Comparison of ENCODE assay signal across 9 cellular contexts in the genomic region with DNA sequence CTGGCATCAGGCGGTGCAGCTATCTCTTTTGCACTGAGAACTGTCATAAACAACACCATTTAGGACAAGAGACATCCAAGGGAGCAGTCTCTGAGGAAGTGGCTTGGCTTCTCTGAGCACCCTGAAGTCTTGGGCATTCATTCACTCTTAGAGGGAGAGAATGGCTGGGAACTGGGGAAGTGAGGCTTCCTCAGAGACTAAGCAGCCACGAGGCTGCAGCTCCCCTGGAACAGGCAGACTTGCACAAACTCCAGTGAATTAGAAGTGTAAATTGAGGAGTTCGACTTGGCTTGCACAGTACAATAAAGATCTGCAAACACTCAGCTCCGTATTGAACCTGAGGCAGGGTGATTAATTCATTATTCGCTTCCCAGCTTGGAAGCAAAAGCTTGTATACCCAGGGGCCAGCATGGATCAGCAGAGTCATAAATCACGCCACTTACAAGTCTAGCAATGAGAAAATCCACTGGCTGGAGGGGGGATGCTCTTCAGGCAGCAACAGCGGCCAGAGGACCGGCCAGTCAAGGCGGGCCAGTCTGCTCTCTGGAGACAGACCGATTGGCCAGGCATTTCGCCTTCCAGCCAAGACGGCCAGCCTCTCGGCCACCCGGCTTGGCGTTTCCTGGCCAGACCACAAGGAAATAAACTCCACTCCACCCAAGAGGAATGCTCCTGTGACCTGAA.
DNase-seq lines count a peak whose midpoint lies in the region; ATAC-seq, FAIRE-seq and TF ChIP-seq lines count a peak whose summit lies in the region.
"Had no signal": no experiment of that assay in that cellular context is flagged by ENCODE, and none has a peak within 500 bp of the region (broad histone marks: within the 10 kb centered on the region; RNA-seq: fewer than 3 reads in every experiment).

No MANE protein-coding gene starts in this region.

- no peak for FAIRE-seq in GM19239 (lab: Jason Lieb, UNC)

- H2BK120ac ChIP-seq in mesenchymal stem cell (ENCODE audit: low read depth, low read length): no peak overlapping the region

- H3K4me1 ChIP-seq in colonic mucosa (no peaks in the 10 kb centered on the region), mesenchymal stem cell (ENCODE audit: control insufficient read depth, insufficient read depth, low read depth, low read length) (peaks cover 2% of the 10 kb centered on the region), tibial nerve (peaks cover 0 to 17% (median 0%) of the 10 kb centered on the region in 4 donors)

- H3K27me3 ChIP-seq in colonic mucosa: no peaks in the 10 kb centered on the region
- H3K27me3 ChIP-seq in mesenchymal stem cell (ENCODE audit: control insufficient read depth in 1 of 2, insufficient read depth in 1 of 2, low read length in 2 of 2): peaks cover 7 to 41% of the 10 kb centered on the region in 2 experiments
- no peaks in the 10 kb centered on the region for H3K27me3 ChIP-seq in tibial nerve

- peak overlapping the region; percentile 81 to 85 for H2BK12ac ChIP-seq in mesenchymal stem cell (ENCODE audit: low read length in 2 of 2)

- TF ChIP-seq EP300 in tibial nerve (IDR thresholded peaks at IDR 0.05): peak in 1 of 2 donors; percentile 32

- H3K4me3 ChIP-seq in colonic mucosa: no peak overlapping the region
- peak overlapping the region in 1 of 2 experiments; percentile 17 for H3K4me3 ChIP-seq in mesenchymal stem cell (ENCODE audit: insufficient read depth in 1 of 2, low read depth in 1 of 2, low read length in 2 of 2)
- no peak overlapping the region for H3K4me3 ChIP-seq in tibial nerve

- WGBS in mesenchymal stem cell: 36% methylated on average over 15 of the region's 15 CpGs
- 21 to 37% methylated on average over 15 of the region's 15 CpGs for whole genome bisulfite sequencing in tibial nerve, 2 donors

- TF ChIP-seq POLR2A in tibial nerve (IDR thresholded peaks at IDR 0.05): no peak

- H3K4me2 ChIP-seq in mesenchymal stem cell (ENCODE audit: low read length, poor library complexity, severe bottlenecking): no peak overlapping the region

- no peak overlapping the region for H3K23ac ChIP-seq in mesenchymal stem cell (ENCODE audit: low read length in 2 of 2)

- intact Hi-C loops in colonic mucosa (cut with DNase I): no loop called here

- H3K18ac ChIP-seq in mesenchymal stem cell (ENCODE audit: low read depth in 1 of 2, low read length in 2 of 2): peak overlapping the region; percentile 49 to 90

- no peak overlapping the region for H2BK5ac ChIP-seq in mesenchymal stem cell (ENCODE audit: low read depth, low read length, poor library complexity, severe bottlenecking)

- H2BK15ac ChIP-seq in mesenchymal stem cell (ENCODE audit: low read depth, poor library complexity, severe bottlenecking): no peak overlapping the region

- no peak overlapping the region for H3K9ac ChIP-seq in colonic mucosa (ENCODE audit: low read depth in 2 of 2, low read length in 2 of 2)
- H3K9ac ChIP-seq in mesenchymal stem cell (ENCODE audit: low read length): no peak overlapping the region

- H3K36me3 ChIP-seq in colonic mucosa: no peaks in the 10 kb centered on the region
- H3K36me3 ChIP-seq in mesenchymal stem cell (ENCODE audit: control insufficient read depth in 1 of 2, insufficient read depth in 2 of 2, low read depth in 1 of 2, low read length in 2 of 2): no peaks in the 10 kb centered on the region
- no peaks in the 10 kb centered on the region for H3K36me3 ChIP-seq in tibial nerve

- H2AK5ac ChIP-seq in mesenchymal stem cell (ENCODE audit: low read length, severe bottlenecking): no peak overlapping the region

- H3K4ac ChIP-seq in mesenchymal stem cell (ENCODE audit: low read depth in 1 of 2, low read length in 2 of 2): peak overlapping the region in 1 of 2 experiments; percentile 54

- H4K8ac ChIP-seq in mesenchymal stem cell (ENCODE audit: low read length): no peak overlapping the region

- no peak overlapping the region for H2AFZ ChIP-seq in mesenchymal stem cell (ENCODE audit: low read depth, low read length)

- H4K91ac ChIP-seq in mesenchymal stem cell (ENCODE audit: low read length): peak overlapping the region; percentile 3

- DNase-seq in HT-29 (ENCODE audit: low spot score): peak; percentile 25
- peak; percentile 37 for DNase-seq in colonic mucosa
- DNase-seq in mesenchymal stem cell: peak; percentile 92
- DNase-seq in tibial nerve (ENCODE audit: low spot score in 2 of 2): peak; percentile 29 to 30
- DNase-seq in GM19239 (ENCODE audit: insufficient read length, low spot score): no peak
- DNase-seq: activated gamma-delta T cell, NCI-H226 had no signal

- no peaks in the 10 kb centered on the region for H3K79me1 ChIP-seq in mesenchymal stem cell (replicated peaks; ENCODE audit: low read length, poor library complexity, severe bottlenecking)

- ATAC-seq in GM21528 (IDR thresholded peaks at IDR 0.05; ENCODE audit: low FRiP score, unreplicated experiment): no peak
- ATAC-seq in GM21723 (IDR thresholded peaks at IDR 0.05; ENCODE audit: unreplicated experiment): no peak

- no peaks in the 10 kb centered on the region for H3K9me3 ChIP-seq in colonic mucosa
- H3K9me3 ChIP-seq in mesenchymal stem cell (ENCODE audit: control insufficient read depth, low read length): no peaks in the 10 kb centered on the region
- no peaks in the 10 kb centered on the region for H3K9me3 ChIP-seq in tibial nerve

- peak overlapping the region in 1 of 2 experiments; percentile 26 for H3K14ac ChIP-seq in mesenchymal stem cell (ENCODE audit: low read length in 2 of 2)

- TF ChIP-seq CTCF in colonic mucosa (IDR thresholded peaks at IDR 0.05): no peak
- no peak for TF ChIP-seq CTCF in tibial nerve (IDR thresholded peaks at IDR 0.05)

- H3K27ac ChIP-seq in colonic mucosa: no peak overlapping the region
- H3K27ac ChIP-seq in mesenchymal stem cell (ENCODE audit: low read length, poor library complexity, severe bottlenecking): no peak overlapping the region
- H3K27ac ChIP-seq in tibial nerve: no peak overlapping the region
